In the genomic region with DNA sequence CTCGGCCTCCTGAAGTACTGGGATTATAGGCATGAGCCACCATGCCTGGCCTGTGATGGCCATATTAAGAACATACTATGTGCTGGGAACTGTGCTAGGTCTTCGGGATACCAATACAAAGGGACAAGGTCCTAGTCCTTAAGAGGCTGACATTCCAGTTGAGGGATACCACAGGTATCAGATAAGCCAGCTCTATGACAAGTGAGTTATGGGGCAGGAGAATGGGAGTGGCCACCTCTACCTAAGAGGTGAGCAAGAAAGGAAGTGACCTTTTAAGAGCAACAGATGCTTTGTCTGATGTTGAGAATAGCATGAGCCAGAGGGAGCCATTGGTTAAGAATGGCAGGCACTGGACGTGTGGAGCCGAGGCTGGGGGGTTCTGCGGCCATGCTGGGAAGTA, we compare ENCODE assay signal across 1 cellular context.
TF ChIP-seq lines count a peak whose summit lies in the region.

No MANE protein-coding gene starts in this region.

TF ChIP-seq in H1, 55 proteins besides CTCF, POLR2A, EP300 and RAD21:
- no peak for TF ChIP-seq RBBP5 (IDR thresholded peaks at IDR 0.05; ENCODE audit: borderline replicate concordance, low read depth, low read length)
- no peak for TF ChIP-seq RFX5 (IDR thresholded peaks at IDR 0.05; ENCODE audit: borderline replicate concordance, low read depth, low read length)
- no peak for TF ChIP-seq EGR1 (IDR thresholded peaks at IDR 0.05; ENCODE audit: borderline replicate concordance, low read depth, low read length)
- TF ChIP-seq SIN3A (conservative IDR thresholded peaks at IDR 0.05 in 1 of 2, IDR thresholded peaks at IDR 0.05 in 1 of 2; ENCODE audit: low read depth in 1 of 2, low read length in 2 of 2) = no peak
- no peak for TF ChIP-seq CTBP2 (IDR thresholded peaks at IDR 0.05; ENCODE audit: borderline replicate concordance, insufficient read depth, insufficient read length, low read length)
- no peak for TF ChIP-seq CHD1 (IDR thresholded peaks at IDR 0.05; ENCODE audit: low read depth, low read length)
- no peak for TF ChIP-seq SUZ12 (IDR thresholded peaks at IDR 0.05; ENCODE audit: low read length)
- no peak for TF ChIP-seq TAF1 (IDR thresholded peaks at IDR 0.05; ENCODE audit: low read depth, low read length)
- no peak for TF ChIP-seq SIX5 (IDR thresholded peaks at IDR 0.05; ENCODE audit: low read depth, low read length)
- TF ChIP-seq FOSL1 (IDR thresholded peaks at IDR 0.05; ENCODE audit: insufficient read depth, low read depth, low read length) = no peak
- no peak for TF ChIP-seq NRF1 (IDR thresholded peaks at IDR 0.05; ENCODE audit: low read depth, low read length)
- TF ChIP-seq, protein P1, sequence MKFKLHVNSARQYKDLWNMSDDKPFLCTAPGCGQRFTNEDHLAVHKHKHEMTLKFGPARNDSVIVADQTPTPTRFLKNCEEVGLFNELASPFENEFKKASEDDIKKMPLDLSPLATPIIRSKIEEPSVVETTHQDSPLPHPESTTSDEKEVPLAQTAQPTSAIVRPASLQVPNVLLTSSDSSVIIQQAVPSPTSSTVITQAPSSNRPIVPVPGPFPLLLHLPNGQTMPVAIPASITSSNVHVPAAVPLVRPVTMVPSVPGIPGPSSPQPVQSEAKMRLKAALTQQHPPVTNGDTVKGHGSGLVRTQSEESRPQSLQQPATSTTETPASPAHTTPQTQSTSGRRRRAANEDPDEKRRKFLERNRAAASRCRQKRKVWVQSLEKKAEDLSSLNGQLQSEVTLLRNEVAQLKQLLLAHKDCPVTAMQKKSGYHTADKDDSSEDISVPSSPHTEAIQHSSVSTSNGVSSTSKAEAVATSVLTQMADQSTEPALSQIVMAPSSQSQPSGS (IDR thresholded peaks at IDR 0.05; ENCODE audit: low read length) = no peak
- TF ChIP-seq CEBPB (IDR thresholded peaks at IDR 0.05; ENCODE audit: low read depth, low read length) = no peak
- no peak for TF ChIP-seq CREB1 (IDR thresholded peaks at IDR 0.05)
